29 cellular contexts compared by ENCODE assay signal in the genomic region with DNA sequence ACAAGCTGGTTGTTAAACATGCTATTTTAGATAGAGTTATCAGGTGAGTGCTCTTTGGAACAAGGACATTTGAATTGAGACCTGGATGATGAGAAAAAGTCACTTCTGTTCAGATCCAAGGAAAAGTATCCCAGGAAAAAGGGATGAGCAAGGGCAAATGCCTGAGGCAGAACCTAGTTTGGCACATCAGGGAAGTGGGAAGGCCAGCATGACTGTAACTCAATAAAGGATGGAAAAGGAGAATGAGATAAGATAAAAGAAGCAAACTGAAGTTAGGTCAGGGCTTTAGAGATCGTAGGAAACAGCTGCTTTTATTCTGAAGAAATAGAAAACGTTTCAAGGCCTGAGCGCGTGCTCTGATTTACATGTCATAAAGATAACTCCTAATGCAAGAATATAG.
"Had no signal": no experiment of that assay in that cellular context is flagged by ENCODE, and none has a peak within 500 bp of the region (broad histone marks: within the 10 kb centered on the region; RNA-seq: fewer than 3 reads in every experiment).

No MANE protein-coding gene starts in this region.

- H3K36me3 ChIP-seq: adrenal gland, esophagus muscularis mucosa, gastroesophageal sphincter, heart right ventricle had no signal

- H3K4me1 ChIP-seq: adrenal gland, body of pancreas, heart right ventricle had no signal

- DNase-seq: activated CD4-positive, alpha-beta memory T cell treated with anti-CD3 and anti-CD28 coated beads for 36 hours; activated CD4-positive, alpha-beta T cell treated with anti-CD3 and anti-CD28 coated beads for 36 hours; activated CD4-positive, alpha-beta T cell treated with anti-CD3 and anti-CD28 coated beads, Interleukin-2, amount 10 ng/mL, durations not matched to agents 24 days and 14 days; activated CD4-positive, CD25-positive, alpha-beta regulatory T cell; activated CD4-positive, CD25-positive, alpha-beta regulatory T cell treated with anti-CD3 and anti-CD28 coated beads, Interleukin-2, amount 50 U/mL, for 72 hours; activated CD8-positive, alpha-beta memory T cell treated with anti-CD3 and anti-CD28 coated beads, Interleukin-2, amount 10 ng/mL, durations not matched to agents 7 days and 5 days; activated CD8-positive, alpha-beta memory T cell treated with anti-CD3 and anti-CD28 coated beads, Interleukin-2, amount 50 U/mL, for 4 hours; activated CD8-positive, alpha-beta T cell treated with anti-CD3 and anti-CD28 coated beads, Interleukin-2, amount 10 ng/mL, durations not matched to agents 7 days and 5 days; activated effector memory CD4-positive, alpha-beta T cell treated with anti-CD3 and anti-CD28 coated beads, Interleukin-2, amount 50 U/mL, for 16 hours; activated naive CD4-positive, alpha-beta T cell treated with anti-CD3 and anti-CD28 coated beads for 36 hours; activated naive CD8-positive, alpha-beta T cell treated with anti-CD3 and anti-CD28 coated beads for 36 hours; activated naive CD8-positive, alpha-beta T cell treated with anti-CD3 and anti-CD28 coated beads, Interleukin-2, amount 50 U/mL, for 24 hours; activated T-cell treated with anti-CD3 and anti-CD28 coated beads, Interleukin-2, amount 50 U/mL, for 1 hour; activated T-cell treated with anti-CD3 and anti-CD28 coated beads, Interleukin-2, amount 50 U/mL, for 48 hours; amygdala; aorta; body of pancreas; caudate nucleus; cortex of kidney; dermis blood vessel endothelial cell; effector CD4-positive, alpha-beta T cell; effector memory CD8-positive, alpha-beta T cell; erythroblast; foreskin melanocyte; heart right ventricle; T-helper 2 cell had no signal

- H3K4me3 ChIP-seq: adrenal gland, body of pancreas, esophagus muscularis mucosa, gastroesophageal sphincter, heart right ventricle had no signal

- H3K27ac ChIP-seq: adrenal gland, body of pancreas, esophagus muscularis mucosa, gastroesophageal sphincter, heart right ventricle had no signal

- H3K27me3 ChIP-seq: adrenal gland, body of pancreas, esophagus muscularis mucosa, gastroesophageal sphincter, heart right ventricle had no signal
